Comparison of ENCODE assay signal across 1 cellular context in genomic region chr3:186618318-186618938, GRCh38.
TF ChIP-seq lines count a peak whose summit lies in the region.

No MANE protein-coding gene starts in this region.

TF ChIP-seq in HepG2, 621 proteins besides CTCF, POLR2A, EP300 and RAD21 (continues in another document):
- TF ChIP-seq TEAD3 (CRISPR knock-in tag; optimal IDR thresholded peaks at IDR 0.05; ENCODE audit: borderline replicate concordance) (no peak), TBL1XR1 (IDR thresholded peaks at IDR 0.05; ENCODE audit: borderline replicate concordance, low read length, partially characterized antibody) (no peak), HOMEZ (CRISPR knock-in tag; IDR thresholded peaks at IDR 0.05; ENCODE audit: low read depth) (no peak; the same call in 1 of the 2 replicates), ETS1 (CRISPR knock-in tag; IDR thresholded peaks at IDR 0.05) (no peak), HNF1B (CRISPR knock-in tag; IDR thresholded peaks at IDR 0.05) (peak; percentile 79), CERS6 (CRISPR knock-in tag; IDR thresholded peaks at IDR 0.05) (no peak), HMGXB4 (CRISPR knock-in tag; IDR thresholded peaks at IDR 0.05; ENCODE audit: borderline replicate concordance in 1 of 2, low read depth in 1 of 2) (0 out of 4 replicates have a peak, but pooled peaks of 1 of the 2 experiments have one; percentile 1), SMAD3 (CRISPR knock-in tag; IDR thresholded peaks at IDR 0.05) (no peak), DDIT3 (CRISPR knock-in tag; IDR thresholded peaks at IDR 0.05) (no peak), ZSCAN29 (CRISPR knock-in tag; conservative IDR thresholded peaks at IDR 0.05) (no peak), TFDP1 (CRISPR knock-in tag; IDR thresholded peaks at IDR 0.05; ENCODE audit: borderline replicate concordance) (no peak), ZNF570 (CRISPR knock-in tag; IDR thresholded peaks at IDR 0.05; ENCODE audit: borderline replicate concordance) (no peak), ZNF766 (CRISPR knock-in tag; IDR thresholded peaks at IDR 0.05; ENCODE audit: borderline replicate concordance) (no peak), ZNF792 (CRISPR knock-in tag; IDR thresholded peaks at IDR 0.05) (no peak), KLF13 (CRISPR knock-in tag; IDR thresholded peaks at IDR 0.05) (no peak), TAF15 (IDR thresholded peaks at IDR 0.05; ENCODE audit: low read depth, low read length, poor library complexity, severe bottlenecking) (no peak), ZNF770 (CRISPR knock-in tag; IDR thresholded peaks at IDR 0.05) (no peak), HIVEP1 (CRISPR knock-in tag; IDR thresholded peaks at IDR 0.05) (no peak), ZNF354B (CRISPR knock-in tag; IDR thresholded peaks at IDR 0.05) (no peak), NFIC (IDR thresholded peaks at IDR 0.05; ENCODE audit: low read length) (no peak), ZNF83 (CRISPR knock-in tag; IDR thresholded peaks at IDR 0.05; ENCODE audit: borderline replicate concordance) (no peak), ZFAT (CRISPR knock-in tag; conservative IDR thresholded peaks at IDR 0.05) (no peak), MED13 (CRISPR knock-in tag; IDR thresholded peaks at IDR 0.05) (no peak), SIN3B (IDR thresholded peaks at IDR 0.05; ENCODE audit: low read length) (no peak), KDM5A (IDR thresholded peaks at IDR 0.05; ENCODE audit: borderline replicate concordance, low read length) (no peak), DR1 (CRISPR knock-in tag; IDR thresholded peaks at IDR 0.05) (no peak), ATF3 (CRISPR knock-in tag; IDR thresholded peaks at IDR 0.05) (no peak), ZNF329 (CRISPR knock-in tag; IDR thresholded peaks at IDR 0.05; ENCODE audit: low read depth) (no peak), ZNF644 (CRISPR knock-in tag; IDR thresholded peaks at IDR 0.05; ENCODE audit: low read depth) (no peak), NR2F2 (IDR thresholded peaks at IDR 0.05; ENCODE audit: borderline replicate concordance, low read depth) (no peak), NCOA2 (CRISPR knock-in tag; IDR thresholded peaks at IDR 0.05) (no peak), ISL2 (CRISPR knock-in tag; IDR thresholded peaks at IDR 0.05) (0 out of 2 replicates have a peak, but pooled peaks have one; percentile 25), ATF5 (CRISPR knock-in tag; IDR thresholded peaks at IDR 0.05; ENCODE audit: low read depth) (no peak), ZNF407 (CRISPR knock-in tag; IDR thresholded peaks at IDR 0.05; ENCODE audit: not compliant biosample characterization) (no peak), PAX8 (CRISPR knock-in tag; IDR thresholded peaks at IDR 0.05; ENCODE audit: borderline replicate concordance) (no peak)
